In genomic region chr7:42460948-42461347, GRCh38 we compare ENCODE assay signal across 30 cellular contexts.
"Had no signal": no experiment of that assay in that cellular context is flagged by ENCODE, and none has a peak within 500 bp of the region (broad histone marks: within the 10 kb centered on the region; RNA-seq: fewer than 3 reads in every experiment).

No MANE protein-coding gene starts in this region.

- H3K79me2 ChIP-seq: hepatocyte had no signal

- FAIRE-seq: endothelial cell of umbilical vein, islet of Langerhans, urothelium cell line had no signal

- H3K4me2 ChIP-seq: hepatocyte, neural progenitor cell had no signal

- H3K36me3 ChIP-seq: gastrocnemius medialis, heart left ventricle, left lung, neural progenitor cell, sigmoid colon, spleen, thoracic aorta, tibial nerve, upper lobe of left lung had no signal

- H3K27ac ChIP-seq: coronary artery, gastrocnemius medialis, heart left ventricle, hepatocyte, left lung, neural progenitor cell, psoas muscle, sigmoid colon, skin epidermis, spleen, thoracic aorta, tibial nerve, upper lobe of left lung had no signal

- ATAC-seq: gastrocnemius medialis; heart left ventricle; left cardiac atrium; left lung; naive thymus-derived CD4-positive, alpha-beta T cell; psoas muscle; right cardiac atrium; stimulated activated memory B cell treated with anti-CD40 and anti-IgM and Interleukin-4, amounts not matched to agents 10 μg/mL and 1 μg/mL and 100 μg/mL, for 72 hours; stimulated activated naive CD8-positive, alpha-beta T cell treated with anti-CD3 and anti-CD28 coated beads, Interleukin-15, Interleukin-2, amounts not matched to agents 100 U/mL and 50 U/mL, for 24 hours had no signal

- H3K27me3 ChIP-seq: gastrocnemius medialis, heart left ventricle, hepatocyte, left lung, neural progenitor cell, sigmoid colon, tibial nerve, upper lobe of left lung had no signal

- H3K4me3 ChIP-seq: coronary artery, gastrocnemius medialis, heart left ventricle, hepatocyte, left lung, neural progenitor cell, psoas muscle, sigmoid colon, skin epidermis, spleen, thoracic aorta, tibial nerve, upper lobe of left lung had no signal

- H2AFZ ChIP-seq: hepatocyte, neural progenitor cell had no signal

- H3K4me1 ChIP-seq: gastrocnemius medialis, heart left ventricle, left lung, psoas muscle, spleen, upper lobe of left lung had no signal

- H3K9me3 ChIP-seq: gastrocnemius medialis, left lung, psoas muscle, sigmoid colon, thoracic aorta, tibial nerve, upper lobe of left lung had no signal

- DNase-seq: dermis blood vessel endothelial cell; effector memory CD4-positive, alpha-beta T cell; erythroblast; foreskin fibroblast; gastrocnemius medialis; heart left ventricle; left cardiac atrium; left lung; mammary epithelial cell; mesendoderm; midbrain; naive thymus-derived CD4-positive, alpha-beta T cell; posterior cingulate gyrus; psoas muscle; right cardiac atrium; sigmoid colon; spleen; stimulated activated CD4-positive, alpha-beta T cell treated with anti-CD3 and anti-CD28 coated beads, Interleukin-4, amount 100 ng/mL, for 4 hours; stimulated activated naive CD8-positive, alpha-beta T cell treated with anti-CD3 and anti-CD28 coated beads, Interleukin-15, Interleukin-2, amounts not matched to agents 100 U/mL and 50 U/mL, for 24 hours; upper lobe of left lung had no signal
